8 cellular contexts compared by ENCODE assay signal in the genomic region with DNA sequence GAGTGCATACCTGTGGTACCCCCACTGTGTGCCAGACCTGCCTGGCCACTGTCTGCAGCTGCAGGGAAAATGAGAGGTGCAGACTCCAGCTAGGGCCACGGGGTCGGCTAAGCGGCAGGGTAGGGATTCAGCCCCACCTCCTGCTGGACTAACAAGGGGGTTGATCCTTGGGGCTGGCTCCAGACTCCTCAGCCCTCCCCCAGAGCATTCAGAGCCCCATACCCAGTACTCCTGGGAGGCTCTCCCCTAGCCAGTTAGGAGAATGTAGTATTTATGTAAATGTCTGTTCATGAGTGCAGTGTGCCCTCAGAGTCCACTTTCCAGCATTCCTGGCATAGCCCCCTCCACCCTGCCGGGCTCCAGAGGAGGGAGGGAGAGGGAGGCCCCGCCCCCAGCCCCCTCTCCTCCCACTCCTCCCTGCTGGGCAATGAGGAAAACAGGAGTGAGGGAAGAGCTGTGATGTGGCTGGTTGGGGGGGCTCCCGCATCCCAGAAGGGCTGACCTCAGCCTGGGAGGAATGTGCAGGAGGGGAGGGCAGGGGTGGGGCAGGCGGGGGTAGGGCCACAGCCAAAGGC. TPM values are rescaled to one million over a fixed set of nuclear protein-coding genes. Genes with fewer than 3 reads are reported as not detected.
A peak's percentile ranks its signal among the peaks of the same experiment; 100 is the strongest.
DNase-seq lines count a peak whose midpoint lies in the region; ATAC-seq, FAIRE-seq and TF ChIP-seq lines count a peak whose summit lies in the region.

No MANE protein-coding gene starts in this region.

- H3K9me3 ChIP-seq in duodenal mucosa (ENCODE audit: control insufficient read depth in 1 of 2, low read length in 2 of 2) (no peaks in the 10 kb centered on the region), lung (ENCODE audit: control insufficient read depth in 2 of 2, insufficient read depth in 1 of 2, low read length in 1 of 2) (no peaks in the 10 kb centered on the region), tibial nerve (no peaks in the 10 kb centered on the region)

- ATAC-seq in lung (ENCODE audit: insufficient read depth, low FRiP score) = peak; percentile 36
- no peak for ATAC-seq in HG03196 (IDR thresholded peaks at IDR 0.05; ENCODE audit: unreplicated experiment)
- no peak for ATAC-seq in GM19324 (IDR thresholded peaks at IDR 0.05; ENCODE audit: low FRiP score, unreplicated experiment)

- TF ChIP-seq CTCF in lung (IDR thresholded peaks at IDR 0.05; ENCODE audit: control extremely low read depth, extremely low read depth) (no peak), tibial nerve (IDR thresholded peaks at IDR 0.05) (peak in 1 of 5 experiments; percentile 33)

- peak; percentile 75 for FAIRE-seq in A204.1 (lab: Jason Lieb, UNC)

- peak overlapping the region; percentile 20 to 26 for H3K9ac ChIP-seq in duodenal mucosa (ENCODE audit: low read depth in 1 of 2, low read length in 2 of 2)

- no peak overlapping the region for H3K4me3 ChIP-seq in duodenal mucosa (ENCODE audit: low read depth in 1 of 2, low read length in 2 of 2)
- H3K4me3 ChIP-seq in lung = no peak overlapping the region
- peak overlapping the region in 1 of 4 donors; percentile 17 for H3K4me3 ChIP-seq in tibial nerve

- peak overlapping the region; percentile 54 for H3K27ac ChIP-seq in duodenal mucosa (ENCODE audit: low read depth, low read length)
- H3K27ac ChIP-seq in lung (ENCODE audit: low read depth in 1 of 2, low read length in 1 of 2) = peak overlapping the region; percentile 44 to 55
- H3K27ac ChIP-seq in tibial nerve = peak overlapping the region; percentile 85 to 98 (median 97)

- H3K27me3 ChIP-seq in duodenal mucosa (ENCODE audit: control insufficient read depth in 1 of 2, insufficient read depth in 2 of 2, low read length in 2 of 2) = no peaks in the 10 kb centered on the region
- no peaks in the 10 kb centered on the region for H3K27me3 ChIP-seq in lung (ENCODE audit: control insufficient read depth, insufficient read depth)
- no peaks in the 10 kb centered on the region for H3K27me3 ChIP-seq in tibial nerve

- peak; percentile 38 to 86 for TF ChIP-seq EP300 in tibial nerve (IDR thresholded peaks at IDR 0.05)

- WGBS in lung, 2 donors = 39 to 61% methylated on average over 6 to 7 of the region's 7 CpGs
- WGBS in tibial nerve, 2 donors = 12 to 29% methylated on average over 5 to 7 of the region's 7 CpGs

- H3K4me1 ChIP-seq in duodenal mucosa (ENCODE audit: control insufficient read depth in 1 of 2, insufficient read depth in 2 of 2, low read length in 2 of 2) (peaks cover 58 to 59% of the 10 kb centered on the region in 2 donors), lung (ENCODE audit: control insufficient read depth in 2 of 2, insufficient read depth in 2 of 2, low read length in 2 of 2) (peaks cover 0 to 34% of the 10 kb centered on the region in 2 donors), tibial nerve (peaks cover 0 to 97% (median 73%) of the 10 kb centered on the region in 4 donors)

- DNase-seq in M059J (ENCODE audit: low read depth) (peak; percentile 90), lung (ENCODE audit: low spot score) (peak; percentile 87), tibial nerve (ENCODE audit: low spot score in 2 of 2) (peak; percentile 54)
- DNase-seq in activated effector memory CD4-positive, alpha-beta T cell treated with Interleukin-2 at 50 U/mL for 16 hours = no peak

- no peaks in the 10 kb centered on the region for H3K36me3 ChIP-seq in duodenal mucosa (ENCODE audit: control insufficient read depth in 1 of 2, insufficient read depth in 2 of 2, low read length in 2 of 2)
- no peaks in the 10 kb centered on the region for H3K36me3 ChIP-seq in lung (ENCODE audit: control insufficient read depth in 2 of 2, insufficient read depth in 2 of 2, low read length in 2 of 2)
- H3K36me3 ChIP-seq in tibial nerve = no peaks in the 10 kb centered on the region

- no peak for TF ChIP-seq POLR2A in tibial nerve (IDR thresholded peaks at IDR 0.05)

RNA-seq across cellular contexts. Expression of a gene that starts 4.5 kb away (rescaled TPM):
- total RNA-seq in M059J (2014; rRNA removed; shearing (Covaris generic)) = 12.0 and 22.5 TPM in 2 replicates
- total RNA-seq in lung = 10 to 100 TPM; 47.9 to 95.7 TPM
- 10 to 100 TPM; 39.6 to 75.6 TPM for polyA plus RNA-seq in lung
- total RNA-seq in tibial nerve = 100 to 1,000 TPM; 251 to 334 (median 261) TPM

RNA-seq across cellular contexts. Expression of a gene that starts 14.4 kb away (rescaled TPM):
- total RNA-seq in M059J (2014; rRNA removed; shearing (Covaris generic)) = not detected in 2 replicates
- total RNA-seq in lung (under 1 TPM in 1 of 2 donors, not detected in 1; 0.12 TPM), tibial nerve (1 to 10 TPM; 2.0 to 3.1 (median 2.5) TPM)
- under 1 TPM; 0.10 to 0.49 TPM for polyA plus RNA-seq in lung

RNA-seq across cellular contexts. Expression of a gene that starts 27.8 kb away (rescaled TPM):
- 49.3 and 50.4 TPM in 2 replicates for total RNA-seq in M059J (2014; rRNA removed; shearing (Covaris generic))
- 10 to 100 TPM; 14.7 to 98.8 TPM for total RNA-seq in lung
- polyA plus RNA-seq in lung = 100 to 1,000 TPM in 1 of 2 donors, 10 to 100 TPM in 1; 91.4 to 107 TPM
- 100 to 1,000 TPM in 1 of 4 donors, 10 to 100 TPM in 3; 42.0 to 129 (median 56.2) TPM for total RNA-seq in tibial nerve

RNA-seq across cellular contexts. Expression of a gene that starts 28.5 kb away (rescaled TPM):
- 232 and 259 TPM in 2 replicates for total RNA-seq in M059J (2014; rRNA removed; shearing (Covaris generic))
- total RNA-seq in lung (100 to 1,000 TPM; 224 to 332 TPM), tibial nerve (100 to 1,000 TPM; 201 to 265 (median 243) TPM)
- 100 to 1,000 TPM; 217 to 364 TPM for polyA plus RNA-seq in lung

RNA-seq across cellular contexts. Expression of a gene that starts 34.7 kb away (rescaled TPM):
- 1.6 and 3.0 TPM in 2 replicates for total RNA-seq in M059J (2014; rRNA removed; shearing (Covaris generic))
- total RNA-seq in lung (1 to 10 TPM; 1.4 to 4.0 TPM), tibial nerve (10 to 100 TPM in 1 of 4 donors, 1 to 10 TPM in 3; 1.2 to 17.9 (median 1.8) TPM)
- polyA plus RNA-seq in lung = 1 to 10 TPM; 2.5 to 4.9 TPM
